In genomic region chr12:56688129-56688845, GRCh38 we compare ENCODE assay signal across 8 cellular contexts. TPM values are rescaled to one million over a fixed set of nuclear protein-coding genes. Genes with fewer than 3 reads are reported as not detected.
DNase-seq lines count a peak whose midpoint lies in the region; ATAC-seq and TF ChIP-seq lines count a peak whose summit lies in the region.

TSS of gene PTGES3 (minus strand) at chr12:56688284. CDS start at chr12:56687999, 285 bp downstream.

- H3K4me1 Mint-ChIP-seq in GM23338: peaks cover 17% of the 10 kb centered on the region
- H3K4me1 Mint-ChIP-seq in naive thymus-derived CD8-positive, alpha-beta T cell: peaks cover 18 to 41% (median 36%) of the 10 kb centered on the region in 4 donors

- H3K79me2 ChIP-seq in DOHH2 (ENCODE audit: control insufficient read depth, low read length): peaks cover 63% of the 10 kb centered on the region
- peaks cover 51% of the 10 kb centered on the region for H3K79me2 ChIP-seq in GM23338 (replicated peaks; ENCODE audit: insufficient read depth)
- peaks cover 45% of the 10 kb centered on the region for H3K79me2 ChIP-seq in fibroblast of lung (ENCODE audit: control insufficient read depth, insufficient read depth, low read length)

- H3K4me1 ChIP-seq in DOHH2 (ENCODE audit: control insufficient read depth, low read length) (peaks cover 18% of the 10 kb centered on the region), GM23338 (ENCODE audit: insufficient read depth) (peaks cover 24% of the 10 kb centered on the region), fibroblast of lung (ENCODE audit: control insufficient read depth, extremely low read depth, insufficient read depth, low read length) (peaks cover 2% of the 10 kb centered on the region)

- H3K9me3 Mint-ChIP-seq in GM23338: peaks cover 3% of the 10 kb centered on the region; the same call in 1 of the 3 replicates
- no peaks in the 10 kb centered on the region for H3K9me3 Mint-ChIP-seq in naive thymus-derived CD8-positive, alpha-beta T cell

- peak within 1 kb of the TSS; percentile 64; the same call in 1 of the 2 replicates for H2AFZ ChIP-seq in GM23338
- H2AFZ ChIP-seq in fibroblast of lung (ENCODE audit: low read length): peak within 1 kb of the TSS; percentile 77

- ATAC-seq in GM23338: peak; percentile 78
- peak; percentile 59 to 63 for ATAC-seq in naive thymus-derived CD8-positive, alpha-beta T cell

- no peaks in the 10 kb centered on the region for H3K27me3 ChIP-seq in DOHH2 (ENCODE audit: control insufficient read depth, low read length)
- H3K27me3 ChIP-seq in GM23338 (ENCODE audit: insufficient read depth): no peaks in the 10 kb centered on the region
- no peaks in the 10 kb centered on the region for H3K27me3 ChIP-seq in fibroblast of lung (ENCODE audit: control insufficient read depth, insufficient read depth, low read length)

- peak within 1 kb of the TSS; percentile 79 for H3K4me2 ChIP-seq in DOHH2 (ENCODE audit: low read length)
- H3K4me2 ChIP-seq in GM23338: peak within 1 kb of the TSS; percentile 94
- peak within 1 kb of the TSS; percentile 96 for H3K4me2 ChIP-seq in fibroblast of lung (ENCODE audit: extremely low read depth, insufficient read depth, low read length)

- H3K9me3 ChIP-seq in DOHH2 (ENCODE audit: control insufficient read depth, insufficient read depth, low read length): no peaks in the 10 kb centered on the region
- H3K9me3 ChIP-seq in fibroblast of lung (ENCODE audit: control insufficient read depth, insufficient read depth, low read depth, low read length): no peaks in the 10 kb centered on the region

- POLR2A ChIA-PET in naive thymus-derived CD8-positive, alpha-beta T cell (lab: Charles Lee): interaction anchor here (0.5 to 7.7 kb wide), 33 partner anchors 10 to 1053 kb away, joined by 3 to 218 read pairs (median 4); partner anchors contain the start of genes ATP5F1B, BAZ2A, NAB2 and NACA

- H3K27ac ChIP-seq in DOHH2 (ENCODE audit: low read depth, low read length) (peak within 1 kb of the TSS; percentile 92), GM23338 (ENCODE audit: low read depth) (peak within 1 kb of the TSS; percentile 100), fibroblast of lung (ENCODE audit: insufficient read depth, low read length) (peak within 1 kb of the TSS; percentile 99)

- H3K36me3 Mint-ChIP-seq in GM23338 (ENCODE audit: low read depth): peaks cover 38% of the 10 kb centered on the region
- H3K36me3 Mint-ChIP-seq in naive thymus-derived CD8-positive, alpha-beta T cell: peaks cover 0 to 23% (median 0%) of the 10 kb centered on the region in 3 donors

- TF ChIP-seq CTCF in DOHH2 (IDR thresholded peaks at IDR 0.05; ENCODE audit: low read depth, low read length, poor library complexity, severe bottlenecking): no peak
- TF ChIP-seq CTCF in GM23338 (conservative IDR thresholded peaks at IDR 0.05; ENCODE audit: low read depth in 2 of 2): no peak
- no peak for TF ChIP-seq CTCF in fibroblast of lung (conservative IDR thresholded peaks at IDR 0.05 in 1 of 2, IDR thresholded peaks at IDR 0.05 in 1 of 2; ENCODE audit: low read depth in 1 of 2, low read length in 2 of 2)

- H3K36me3 ChIP-seq in DOHH2 (ENCODE audit: control insufficient read depth, low read length): peaks cover 42% of the 10 kb centered on the region
- peaks cover 3% of the 10 kb centered on the region; the same call in 1 of the 2 replicates for H3K36me3 ChIP-seq in GM23338 (ENCODE audit: insufficient read depth)
- no peaks in the 10 kb centered on the region for H3K36me3 ChIP-seq in fibroblast of lung (ENCODE audit: control insufficient read depth, insufficient read depth, low read length)

- DNase-seq in GM23338 (ENCODE audit: low spot score) (peak; percentile 99), LHCN-M2 (ENCODE audit: low read depth) (peak; percentile 97), RPMI8226 (peak; percentile 99), fibroblast of lung (ENCODE audit: low read depth in 2 of 2) (peak; percentile 94 to 98)
- peak; percentile 96 to 97 for DNase-seq in activated T-helper 1 cell treated with anti-CD3 and anti-CD28 coated beads, Interleukin-2, amount 50 U/mL, for 16 hours (ENCODE audit: low read depth in 1 of 2, low spot score in 1 of 2)
- peak; percentile 95 to 99 (median 97) for DNase-seq in naive thymus-derived CD8-positive, alpha-beta T cell
- DNase-seq in stimulated activated naive CD4-positive, alpha-beta T cell (lab: John Stamatoyannopoulos, UW): peak; percentile 92 to 97 (median 96)

- H3K9me2 ChIP-seq in DOHH2 (replicated peaks; ENCODE audit: control insufficient read depth, low read length): no peaks in the 10 kb centered on the region
- no peaks in the 10 kb centered on the region for H3K9me2 ChIP-seq in GM23338 (ENCODE audit: insufficient read depth)

- H3K4me3 Mint-ChIP-seq in GM23338: peak within 1 kb of the TSS; percentile 100
- peak within 1 kb of the TSS; percentile 94 to 100 (median 99) for H3K4me3 Mint-ChIP-seq in naive thymus-derived CD8-positive, alpha-beta T cell

- peak within 1 kb of the TSS; percentile 96 for H3K4me3 ChIP-seq in DOHH2 (ENCODE audit: low read length)
- H3K4me3 ChIP-seq in GM23338: peak within 1 kb of the TSS; percentile 98
- peak within 1 kb of the TSS; percentile 99 to 100 (median 100) for H3K4me3 ChIP-seq in fibroblast of lung (replicated peaks in 1 of 4; ENCODE audit: control extremely low read depth in 1 of 4, insufficient read depth in 1 of 4, low read depth in 3 of 4, low read length in 4 of 4)

- H3K27me3 Mint-ChIP-seq in GM23338 (ENCODE audit: insufficient read depth, low read depth, poor library complexity): peaks cover 28% of the 10 kb centered on the region
- peaks cover 0 to 2% (median 0%) of the 10 kb centered on the region in 5 donors for H3K27me3 Mint-ChIP-seq in naive thymus-derived CD8-positive, alpha-beta T cell

- H3F3A ChIP-seq in DOHH2 (ENCODE audit: control insufficient read depth, insufficient read depth) (peaks cover 13% of the 10 kb centered on the region), GM23338 (replicated peaks; ENCODE audit: low read depth) (peaks cover 25% of the 10 kb centered on the region)

- H4K20me1 ChIP-seq in DOHH2 (ENCODE audit: control insufficient read depth, insufficient read depth, low read depth, low read length) (peaks cover 12% of the 10 kb centered on the region), GM23338 (replicated peaks; ENCODE audit: insufficient read depth) (peaks cover 32% of the 10 kb centered on the region), fibroblast of lung (ENCODE audit: control insufficient read depth, extremely low read depth, insufficient read depth, low read length) (no peaks in the 10 kb centered on the region)

- peak within 1 kb of the TSS; percentile 99 for H3K27ac Mint-ChIP-seq in GM23338
- peak within 1 kb of the TSS; percentile 97 to 100 (median 98) for H3K27ac Mint-ChIP-seq in naive thymus-derived CD8-positive, alpha-beta T cell

- peak within 1 kb of the TSS; percentile 99 for H3K9ac ChIP-seq in fibroblast of lung (ENCODE audit: insufficient read depth, low read length)

TF ChIP-seq in GM23338, 12 proteins besides CTCF, POLR2A, EP300 and RAD21 (continues in another document):
- TF ChIP-seq ETS1 (IDR thresholded peaks at IDR 0.05): peak; percentile 57; the same call in 1 of the 2 replicates
- no peak for TF ChIP-seq REST (IDR thresholded peaks at IDR 0.05; ENCODE audit: unreplicated experiment)
- TF ChIP-seq EZH2phosphoT487 (IDR thresholded peaks at IDR 0.05; ENCODE audit: unreplicated experiment): no peak
- no peak for TF ChIP-seq ZNF331 (CRISPR knock-in tag; IDR thresholded peaks at IDR 0.05; ENCODE audit: low read depth)
- peak; percentile 92 for TF ChIP-seq CREB1 (CRISPR knock-in tag; IDR thresholded peaks at IDR 0.05; ENCODE audit: low read depth)
- TF ChIP-seq NANOG (IDR thresholded peaks at IDR 0.05; ENCODE audit: borderline replicate concordance): no peak
- TF ChIP-seq ZNF114 (CRISPR knock-in tag; IDR thresholded peaks at IDR 0.05): no peak

RNA-seq across cellular contexts. Expression of gene PTGES3, which starts in this region (rescaled TPM):
- 334 and 453 TPM in 2 replicates for total RNA-seq in GM23338 (2014; rRNA removed; shearing (Covaris generic))
- polyA plus RNA-seq in GM23338 (2016; fragmentation: Nextera tagmentation; extraction: Ambion mirVana): 391 and 442 TPM in 2 replicates
- total RNA-seq in LHCN-M2 (2014; rRNA removed): 108 and 130 TPM in 2 replicates
- polyA plus RNA-seq in LHCN-M2 (2012): 139 TPM
- total RNA-seq in fibroblast of lung: 53.7 and 60.3 TPM in 2 replicates
- 119 and 149 TPM in 2 replicates for polyA plus RNA-seq in fibroblast of lung
- 145 and 195 TPM in 2 replicates for polyA plus RNA-seq in fibroblast of lung (2012)
- 4.1 and 6.5 TPM in 2 replicates for polyA minus RNA-seq in fibroblast of lung (ENCODE audit: low replicate concordance)
- total RNA-seq in naive thymus-derived CD8-positive, alpha-beta T cell: 100 to 1,000 TPM; 179 to 197 TPM
- polyA plus RNA-seq in naive thymus-derived CD8-positive, alpha-beta T cell: 100 to 1,000 TPM; 229 to 236 (median 234) TPM

Comparison
In these comparisons a context has a peak if more than half of its experiments do, and no peak if none do; other contexts are left out.
1. Peak in every context shown above with its lines: DNase-seq, ATAC-seq, H3K4me3 ChIP-seq and H3K27ac ChIP-seq.